In genomic region chr5:10194083-10194482, GRCh38 we compare ENCODE assay signal across 25 cellular contexts.
"Had no signal": no experiment of that assay in that cellular context is flagged by ENCODE, and none has a peak within 500 bp of the region (broad histone marks: within the 10 kb centered on the region; RNA-seq: fewer than 3 reads in every experiment).

No MANE protein-coding gene starts in this region.

- H3K9ac ChIP-seq: SK-N-SH had no signal

- H3K36me3 ChIP-seq: adrenal gland had no signal

- FAIRE-seq: K562 had no signal

- H3K36me3 Mint-ChIP-seq: activated naive CD8-positive, alpha-beta T cell treated with anti-CD3 and anti-CD28 coated beads, Interleukin-2, amount 10 ng/mL, durations not matched to agents 7 days and 5 days had no signal

- H3K4me3 ChIP-seq: adrenal gland, K562 had no signal

- H3K4me2 ChIP-seq: SK-N-SH had no signal

- H3K9me3 ChIP-seq: SK-N-SH had no signal

- H3K27me3 Mint-ChIP-seq: activated naive CD8-positive, alpha-beta T cell treated with anti-CD3 and anti-CD28 coated beads, Interleukin-2, amount 10 ng/mL, durations not matched to agents 7 days and 5 days had no signal

- H3K27ac ChIP-seq: adrenal gland, VCaP had no signal

- ATAC-seq: activated CD4-positive, alpha-beta T cell treated with anti-CD3 and anti-CD28 coated beads for 36 hours; activated CD8-positive, alpha-beta T cell treated with anti-CD3 and anti-CD28 coated beads, Interleukin-2, amount 10 ng/mL, durations not matched to agents 7 days and 5 days; K562; Panc1; Right ventricle myocardium inferior had no signal

- H3K4me1 ChIP-seq: adrenal gland had no signal

- DNase-seq: activated CD4-positive, alpha-beta T cell treated with anti-CD3 and anti-CD28 coated beads for 36 hours; activated CD8-positive, alpha-beta memory T cell treated with anti-CD3 and anti-CD28 coated beads, Interleukin-2, amount 50 U/mL, for 48 hours; activated CD8-positive, alpha-beta T cell treated with anti-CD3 and anti-CD28 coated beads, Interleukin-2, amount 10 ng/mL, durations not matched to agents 7 days and 5 days; activated naive CD4-positive, alpha-beta T cell treated with anti-CD3 and anti-CD28 coated beads, Interleukin-2, amount 50 U/mL, for 16 hours; activated naive CD8-positive, alpha-beta T cell treated with anti-CD3 and anti-CD28 coated beads, Interleukin-2, amount 10 ng/mL, durations not matched to agents 7 days and 5 days; activated T-cell treated with anti-CD3 and anti-CD28 coated beads, Interleukin-2, amount 50 U/mL, for 1 hour; adrenal gland; anterior cingulate cortex; cerebellar nuclear complex; Karpas-422; NCI-H1048; NCI-H2029; NCI-H2171; NCI-H2227 treated with DMSO at 0.1 percent for 48 hours; NCI-H446 treated with DMSO at 0.1 percent for 48 hours; NCI-H69; NK-92 treated with Interleukin-12 subunit alpha and Interleukin-12 subunit beta, amount 100 ng/mL, for 24 hours; OCI-M1; RPMI8226; SK-N-SH; T-helper 1 cell had no signal

- H3K4me1 Mint-ChIP-seq: activated CD4-positive, alpha-beta T cell treated with anti-CD3 and anti-CD28 coated beads for 36 hours; activated naive CD8-positive, alpha-beta T cell treated with anti-CD3 and anti-CD28 coated beads, Interleukin-2, amount 10 ng/mL, durations not matched to agents 7 days and 5 days had no signal

- H3K27me3 ChIP-seq: adrenal gland had no signal

- H3K27ac Mint-ChIP-seq: activated CD4-positive, alpha-beta T cell treated with anti-CD3 and anti-CD28 coated beads for 36 hours; activated CD8-positive, alpha-beta T cell treated with anti-CD3 and anti-CD28 coated beads, Interleukin-2, amount 10 ng/mL, durations not matched to agents 7 days and 5 days; activated naive CD8-positive, alpha-beta T cell treated with anti-CD3 and anti-CD28 coated beads, Interleukin-2, amount 10 ng/mL, durations not matched to agents 7 days and 5 days had no signal

- H3K4me3 Mint-ChIP-seq: activated CD4-positive, alpha-beta T cell treated with anti-CD3 and anti-CD28 coated beads for 36 hours; activated CD8-positive, alpha-beta T cell treated with anti-CD3 and anti-CD28 coated beads, Interleukin-2, amount 10 ng/mL, durations not matched to agents 7 days and 5 days; activated naive CD8-positive, alpha-beta T cell treated with anti-CD3 and anti-CD28 coated beads, Interleukin-2, amount 10 ng/mL, durations not matched to agents 7 days and 5 days had no signal
